26 cellular contexts compared by ENCODE assay signal in genomic region chr3:67386446-67386845, GRCh38.
DNase-seq lines count a peak whose midpoint lies in the region; TF ChIP-seq lines count a peak whose summit lies in the region.
"Had no signal": no experiment of that assay in that cellular context is flagged by ENCODE, and none has a peak within 500 bp of the region (broad histone marks: within the 10 kb centered on the region; RNA-seq: fewer than 3 reads in every experiment).

No MANE protein-coding gene starts in this region.

- no peak overlapping the region for H3K4me3 ChIP-seq in uterus
- H3K4me3 ChIP-seq: A549, esophagus squamous epithelium, gastroesophageal sphincter, GM23248, left ventricle myocardium inferior, transverse colon had no signal

- H3K36me3 ChIP-seq in uterus = no peaks in the 10 kb centered on the region
- H3K36me3 ChIP-seq: gastroesophageal sphincter had no signal

- no peak for TF ChIP-seq POLR2A in uterus (IDR thresholded peaks at IDR 0.05)

- no peak for TF ChIP-seq CTCF in uterus (IDR thresholded peaks at IDR 0.05)

- peak; percentile 9 for DNase-seq in activated CD4-positive, alpha-beta T cell treated with anti-CD3 and anti-CD28 coated beads for 48 hours
- DNase-seq in activated CD4-positive, alpha-beta T cell treated with anti-CD3 and anti-CD28 coated beads for 1 hour = no peak
- DNase-seq in A172 (ENCODE audit: low spot score) = peak; percentile 8
- DNase-seq in RPMI7951 (ENCODE audit: low read depth) = peak; percentile 11
- peak; percentile 21 for DNase-seq in glomerular visceral epithelial cell (ENCODE audit: extremely low spot score)
- no peak for DNase-seq in uterus
- no peak for DNase-seq in D341Med (ENCODE audit: low spot score)
- no peak for DNase-seq in SHP77 (lab: John Stamatoyannopoulos, UW)
- DNase-seq: amniotic stem cell; CD8-positive, alpha-beta T cell; DMS153; esophagus squamous epithelium; GM23248; KBM-7; left ventricle myocardium inferior; MM.1S; natural killer cell; NCI-H1417 treated with DMSO at 0.1 percent for 48 hours; NCI-H2081 treated with DMSO at 0.1 percent for 48 hours; NCI-H446 treated with DMSO at 0.1 percent for 48 hours; retina; small intestine; T-helper 9 cell; transverse colon had no signal

- H3K27me3 ChIP-seq in uterus = no peaks in the 10 kb centered on the region
- H3K27me3 ChIP-seq: esophagus squamous epithelium, gastroesophageal sphincter, transverse colon had no signal

- no peaks in the 10 kb centered on the region for H3K4me1 ChIP-seq in uterus
- H3K4me1 ChIP-seq: esophagus squamous epithelium, transverse colon had no signal

- no peak overlapping the region for H3K27ac ChIP-seq in uterus
- H3K27ac ChIP-seq: A549, esophagus squamous epithelium, gastroesophageal sphincter, GM23248, left ventricle myocardium inferior, transverse colon had no signal

- H3K9me3 ChIP-seq in uterus = no peaks in the 10 kb centered on the region
- H3K9me3 ChIP-seq: A549, esophagus squamous epithelium, gastroesophageal sphincter, left ventricle myocardium inferior, transverse colon had no signal

- intact Hi-C loops in uterus (cut with DNase I; ENCODE audit: low total_unique reads) = no loop called here

Comparison
In these comparisons a context has a peak if more than half of its experiments do, and no peak if none do; other contexts are left out.
1. DNase-seq: peak in activated CD4-positive, alpha-beta T cell treated with anti-CD3 and anti-CD28 coated beads for 48 hours (single experiment), A172 (single experiment), RPMI7951 (single experiment) and glomerular visceral epithelial cell (single experiment); none in activated CD4-positive, alpha-beta T cell treated with anti-CD3 and anti-CD28 coated beads for 1 hour (single experiment), uterus (0 of 2), D341Med (single experiment) and SHP77 (0 of 2).